In the genomic region with DNA sequence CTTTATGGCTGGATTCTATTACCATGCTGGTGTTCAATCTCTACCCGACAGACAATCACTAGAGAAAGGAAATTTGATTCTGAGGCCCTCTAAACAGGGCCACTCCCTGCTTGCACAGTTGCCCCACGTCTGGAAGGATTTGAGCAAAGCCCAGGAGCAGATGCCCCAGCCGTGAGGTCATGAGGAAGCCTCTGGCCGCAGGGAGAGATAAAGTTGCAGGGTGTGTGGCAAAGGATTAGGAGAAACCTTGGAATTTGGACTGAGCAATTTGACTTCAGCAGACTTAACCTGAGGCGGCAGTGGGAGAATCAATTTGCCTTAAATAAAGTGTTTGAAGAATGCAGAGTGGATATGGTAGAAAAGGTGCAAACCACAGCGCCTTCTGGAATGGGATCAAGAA, we compare ENCODE assay signal across 12 cellular contexts. TPM values are rescaled to one million over a fixed set of nuclear protein-coding genes. Genes with fewer than 3 reads are reported as not detected.
DNase-seq lines count a peak whose midpoint lies in the region; ATAC-seq and TF ChIP-seq lines count a peak whose summit lies in the region.
"Had no signal": no experiment of that assay in that cellular context is flagged by ENCODE, and none has a peak within 500 bp of the region (broad histone marks: within the 10 kb centered on the region; RNA-seq: fewer than 3 reads in every experiment).

No MANE protein-coding gene starts in this region.

- no peaks in the 10 kb centered on the region for H3K36me3 Mint-ChIP-seq in nephron (ENCODE audit: low read depth)

- peak overlapping the region in 2 of 3 experiments; percentile 4 to 31 for H3K4me3 Mint-ChIP-seq in nephron

- TF ChIP-seq POLR2A in esophagus squamous epithelium (IDR thresholded peaks at IDR 0.05), result no peak

- peaks cover 55% of the 10 kb centered on the region for H3K4me1 Mint-ChIP-seq in nephron

- no peaks in the 10 kb centered on the region for H3K27me3 Mint-ChIP-seq in nephron (ENCODE audit: low read depth)

- no peaks in the 10 kb centered on the region for H3K9me3 Mint-ChIP-seq in nephron

- TF ChIP-seq CTCF in epithelial cell of proximal tubule (conservative IDR thresholded peaks at IDR 0.05; ENCODE audit: low read depth, low read length) (no peak), nephron (IDR thresholded peaks at IDR 0.05; ENCODE audit: unreplicated experiment in 3 of 3) (no peak), esophagus squamous epithelium (IDR thresholded peaks at IDR 0.05) (no peak)

- H3K4me3 ChIP-seq in epithelial cell of proximal tubule (ENCODE audit: low read depth, low read length), result no peak overlapping the region
- no peak overlapping the region for H3K4me3 ChIP-seq in esophagus squamous epithelium
- H3K4me3 ChIP-seq: skin epidermis had no signal

- H3K27me3 ChIP-seq in esophagus squamous epithelium, result no peaks in the 10 kb centered on the region

- H3K27ac ChIP-seq in esophagus squamous epithelium, result peak overlapping the region in 2 of 4 donors; percentile 14 to 22

- peak; percentile 93 for DNase-seq in EH (ENCODE audit: low read depth)
- DNase-seq in NCI-H82 treated with DMSO at 0.1 percent for 48 hours (lab: John Stamatoyannopoulos, UW; ENCODE audit: unreplicated experiment), result peak; percentile 22
- DNase-seq in epithelial cell of proximal tubule (ENCODE audit: low read depth), result peak; percentile 54
- DNase-seq in esophagus squamous epithelium (lab: John Stamatoyannopoulos, UW), result no peak
- DNase-seq in NCI-H2081 (lab: John Stamatoyannopoulos, UW), result no peak
- DNase-seq in DMS53 treated with DMSO at 0.1 percent for 48 hours (lab: John Stamatoyannopoulos, UW; ENCODE audit: unreplicated experiment), result no peak
- DNase-seq: DMS53, KG1, RPMI8226 had no signal

- WGBS in esophagus squamous epithelium, 2 donors, result 47 to 66% methylated on average over 6 of the region's 6 CpGs

- no peaks in the 10 kb centered on the region for H3K9me3 ChIP-seq in esophagus squamous epithelium

- no peaks in the 10 kb centered on the region for H3K36me3 ChIP-seq in esophagus squamous epithelium

- peak overlapping the region; percentile 46 to 77 (median 71) for H3K27ac Mint-ChIP-seq in nephron

- ATAC-seq in HG03457 (IDR thresholded peaks at IDR 0.05; ENCODE audit: unreplicated experiment), result no peak

- intact Hi-C loops in esophagus squamous epithelium (cut with DNase I), result no loop called here

- peaks cover 0 to 30% (median 10%) of the 10 kb centered on the region in 3 donors for H3K4me1 ChIP-seq in esophagus squamous epithelium

RNA-seq across cellular contexts. Expression of a gene that starts 40.2 kb away (rescaled TPM):
- total RNA-seq in epithelial cell of proximal tubule (52.6 and 88.1 TPM in 2 replicates), esophagus squamous epithelium (10 to 100 TPM; 39.6 to 91.2 (median 74.2) TPM)

Comparison
In these comparisons a context has a peak if more than half of its experiments do, and no peak if none do; other contexts are left out.
1. DNase-seq: peak in EH (single experiment), NCI-H82 treated with DMSO at 0.1 percent for 48 hours (single experiment) and epithelial cell of proximal tubule (single experiment); none in esophagus squamous epithelium (single experiment), NCI-H2081 (0 of 2) and DMS53 treated with DMSO at 0.1 percent for 48 hours (single experiment).